Comparison of ENCODE assay signal across 7 cellular contexts in genomic region chr17:4898927-4899326, GRCh38.
DNase-seq lines count a peak whose midpoint lies in the region; ATAC-seq and TF ChIP-seq lines count a peak whose summit lies in the region.
"Had no signal": no experiment of that assay in that cellular context is flagged by ENCODE, and none has a peak within 500 bp of the region (broad histone marks: within the 10 kb centered on the region; RNA-seq: fewer than 3 reads in every experiment).

No MANE protein-coding gene starts in this region.

- H3K9me3 ChIP-seq in mucosa of stomach (ENCODE audit: control insufficient read depth, low read length), result no peaks in the 10 kb centered on the region

- H3K27ac Mint-ChIP-seq in activated naive CD8-positive, alpha-beta T cell treated with anti-CD3 and anti-CD28 coated beads, Interleukin-2, amount 50 U/mL, for 24 hours, result no peak overlapping the region

- peaks cover 4% of the 10 kb centered on the region for H3K36me3 Mint-ChIP-seq in activated naive CD8-positive, alpha-beta T cell treated with anti-CD3 and anti-CD28 coated beads, Interleukin-2, amount 50 U/mL, for 24 hours (ENCODE audit: low read depth)

- H3K27me3 ChIP-seq in mucosa of stomach (ENCODE audit: control insufficient read depth, insufficient read depth, low read length), result peaks cover 18% of the 10 kb centered on the region

- TF ChIP-seq CTCF in GM12864 (IDR thresholded peaks at IDR 0.05; ENCODE audit: low read depth, low read length, missing control alignments), result no peak

- ATAC-seq in activated naive CD8-positive, alpha-beta T cell treated with anti-CD3 and anti-CD28 coated beads, Interleukin-2, amount 50 U/mL, for 24 hours, result no peak

- H3K4me3 Mint-ChIP-seq in activated naive CD8-positive, alpha-beta T cell treated with anti-CD3 and anti-CD28 coated beads, Interleukin-2, amount 50 U/mL, for 24 hours, result peak overlapping the region; percentile 56

- H3K4me3 ChIP-seq in GM12864 (ENCODE audit: low read depth, low read length), result peak overlapping the region; percentile 55
- peak overlapping the region; percentile 67 for H3K4me3 ChIP-seq in mucosa of stomach (ENCODE audit: low read length)

- peaks cover 32% of the 10 kb centered on the region for H3K4me1 ChIP-seq in mucosa of stomach (ENCODE audit: control insufficient read depth, insufficient read depth, low read length)

- peak overlapping the region; percentile 78 for H3K9ac ChIP-seq in mucosa of stomach (ENCODE audit: low read length)

- no peaks in the 10 kb centered on the region for H3K27me3 Mint-ChIP-seq in activated naive CD8-positive, alpha-beta T cell treated with anti-CD3 and anti-CD28 coated beads, Interleukin-2, amount 50 U/mL, for 24 hours

- H3K36me3 ChIP-seq in mucosa of stomach (ENCODE audit: control insufficient read depth, insufficient read depth, low read length), result peaks cover 5% of the 10 kb centered on the region

- no peaks in the 10 kb centered on the region for H3K9me3 Mint-ChIP-seq in activated naive CD8-positive, alpha-beta T cell treated with anti-CD3 and anti-CD28 coated beads, Interleukin-2, amount 50 U/mL, for 24 hours

- H3K4me1 Mint-ChIP-seq in activated naive CD8-positive, alpha-beta T cell treated with anti-CD3 and anti-CD28 coated beads, Interleukin-2, amount 50 U/mL, for 24 hours, result peaks cover 39% of the 10 kb centered on the region

- DNase-seq in GM12864 (ENCODE audit: low read depth) (no peak), islet precursor cell (no peak), NCI-H345 (lab: John Stamatoyannopoulos, UW) (no peak), SHP77 treated with DMSO at 0.1 percent for 48 hours (lab: John Stamatoyannopoulos, UW) (no peak)
- no peak for DNase-seq in activated naive CD8-positive, alpha-beta T cell treated with anti-CD3 and anti-CD28 coated beads, Interleukin-2, amount 50 U/mL, for 24 hours
- DNase-seq: NCI-H1048 had no signal
